In genomic region chr15:73046073-73046472, GRCh38 we compare ENCODE assay signal across 29 cellular contexts.
"Had no signal": no experiment of that assay in that cellular context is flagged by ENCODE, and none has a peak within 500 bp of the region (broad histone marks: within the 10 kb centered on the region; RNA-seq: fewer than 3 reads in every experiment).

No MANE protein-coding gene starts in this region.

- DNase-seq: effector memory CD4-positive, alpha-beta T cell; foreskin keratinocyte; heart left ventricle; kidney; mesenchymal stem cell; midbrain; naive thymus-derived CD4-positive, alpha-beta T cell; stimulated activated CD4-positive, alpha-beta T cell treated with anti-CD3 and anti-CD28 coated beads, Interleukin-12 subunit alpha, Interleukin-12 subunit beta, amount 100 ng/mL, for 4 hours; stimulated activated CD4-positive, alpha-beta T cell treated with anti-CD3 and anti-CD28 coated beads, Interleukin-1b, Interleukin-23, amount 100 ng/mL, for 48 hours; stimulated activated CD4-positive, alpha-beta T cell treated with anti-CD3 and anti-CD28 coated beads, Interleukin-4, amount 100 ng/mL, for 1 hour; stimulated activated CD8-positive, alpha-beta memory T cell treated with anti-CD3 and anti-CD28 coated beads, Interleukin-4, amount 100 ng/mL, for 48 hours; stimulated activated naive CD4-positive, alpha-beta T cell; stimulated activated naive CD8-positive, alpha-beta T cell treated with anti-CD3 and anti-CD28 coated beads, Interleukin-15, amount 100 ng/mL, for 72 hours; transverse colon; upper lobe of right lung had no signal

- H3K4me1 ChIP-seq: foreskin keratinocyte, upper lobe of right lung, vagina had no signal

- H3K9me3 ChIP-seq: esophagus muscularis mucosa, gastroesophageal sphincter, heart left ventricle, prostate gland, right atrium auricular region, suprapubic skin, transverse colon, upper lobe of right lung, vagina had no signal

- H3K4me3 Mint-ChIP-seq: dendritic cell treated with granulocyte-macrophage colony-stimulating factor and Interleukin-4, amounts not matched to agents 40 ng/mL and 50 ng/mL, for 4 days; naive thymus-derived CD4-positive, alpha-beta T cell; nephron; neural progenitor cell; stimulated activated naive CD8-positive, alpha-beta T cell treated with anti-CD3 and anti-CD28 coated beads, Interleukin-15, amount 100 ng/mL, for 72 hours had no signal

- H3K36me3 ChIP-seq: esophagus muscularis mucosa, gastroesophageal sphincter, heart left ventricle, neural progenitor cell, prostate gland, right atrium auricular region, suprapubic skin, transverse colon, upper lobe of right lung, vagina had no signal

- FAIRE-seq: endothelial cell of umbilical vein, kidney had no signal

- H3K4me3 ChIP-seq: esophagus muscularis mucosa, gastroesophageal sphincter, heart left ventricle, hepatocyte, neural progenitor cell, prostate gland, right atrium auricular region, smooth muscle cell, suprapubic skin, transverse colon, upper lobe of right lung, vagina had no signal

- H3K36me3 Mint-ChIP-seq: naive thymus-derived CD4-positive, alpha-beta T cell; neural progenitor cell had no signal

- H3K4me1 Mint-ChIP-seq: stimulated activated naive CD8-positive, alpha-beta T cell treated with anti-CD3 and anti-CD28 coated beads, Interleukin-15, amount 100 ng/mL, for 72 hours had no signal

- H3K27ac ChIP-seq: esophagus muscularis mucosa, foreskin keratinocyte, gastroesophageal sphincter, heart left ventricle, hepatocyte, neural progenitor cell, prostate gland, right atrium auricular region, suprapubic skin, transverse colon, upper lobe of right lung, vagina had no signal

- H3K27ac Mint-ChIP-seq: dendritic cell treated with granulocyte-macrophage colony-stimulating factor and Interleukin-4, amounts not matched to agents 40 ng/mL and 50 ng/mL, for 4 days; naive thymus-derived CD4-positive, alpha-beta T cell; nephron; neural progenitor cell; stimulated activated naive CD8-positive, alpha-beta T cell treated with anti-CD3 and anti-CD28 coated beads, Interleukin-15, amount 100 ng/mL, for 72 hours had no signal

- ATAC-seq: foreskin keratinocyte; gastroesophageal sphincter; heart left ventricle; left lobe of liver; naive thymus-derived CD4-positive, alpha-beta T cell; sciatic nerve; stimulated activated naive CD8-positive, alpha-beta T cell treated with anti-CD3 and anti-CD28 coated beads, Interleukin-15, amount 100 ng/mL, for 72 hours; upper lobe of right lung had no signal
